ENCODE assay signal across 8 cellular contexts in the genomic region with DNA sequence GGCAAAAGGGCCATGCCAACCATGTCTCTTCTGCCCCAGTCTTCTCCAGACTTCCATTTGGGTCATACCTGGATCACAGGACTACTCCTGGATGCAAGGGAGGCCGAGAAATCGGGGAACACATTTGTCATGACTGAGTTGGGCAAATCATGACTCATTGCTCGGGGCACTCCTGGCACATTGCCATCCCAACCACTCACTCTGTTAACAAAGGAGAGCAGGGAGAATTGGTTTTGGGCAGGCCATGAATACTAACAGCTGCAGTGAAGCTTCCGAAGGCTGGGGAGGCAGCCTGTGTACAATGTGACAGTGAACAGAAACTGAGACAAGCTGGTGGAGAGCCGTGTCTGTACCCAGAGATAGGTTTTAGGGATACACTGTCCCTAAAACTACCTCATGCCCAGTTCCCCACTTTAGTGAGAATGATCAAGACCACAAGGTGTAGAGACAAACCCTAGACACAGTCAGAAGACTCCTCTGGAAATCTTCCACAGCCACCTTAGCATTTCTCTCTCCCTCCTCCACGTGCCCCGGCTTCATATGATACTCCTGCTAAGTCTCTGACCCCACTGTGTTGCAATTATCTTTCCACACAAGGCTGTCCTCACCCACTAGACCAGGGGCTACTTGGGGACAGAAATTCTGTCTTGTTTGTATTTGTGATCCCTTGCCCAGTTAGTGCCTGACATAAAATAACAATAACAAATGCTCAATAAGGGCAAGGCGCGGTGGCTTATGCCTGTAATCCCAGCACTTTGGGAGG. TPM values are rescaled to one million over a fixed set of nuclear protein-coding genes. Genes with fewer than 3 reads are reported as not detected.
A peak's percentile ranks its signal among the peaks of the same experiment; 100 is the strongest.
DNase-seq lines count a peak whose midpoint lies in the region; ATAC-seq and TF ChIP-seq lines count a peak whose summit lies in the region.

No MANE protein-coding gene starts in this region.

- peak; percentile 43 for DNase-seq in HCEC 1CT
- peak; percentile 77 for DNase-seq in NCI-H345 treated with DMSO at 0.1 percent for 48 hours (lab: John Stamatoyannopoulos, UW; ENCODE audit: unreplicated experiment)
- peak; percentile 76 for DNase-seq in dermis blood vessel endothelial cell
- DNase-seq in retinal pigment epithelial cell (ENCODE audit: low read depth) = peak; percentile 34
- DNase-seq in mesenteric fat pad (ENCODE audit: low spot score) = no peak
- DNase-seq in naive thymus-derived CD8-positive, alpha-beta T cell = no peak

- no peaks in the 10 kb centered on the region for H3K27me3 Mint-ChIP-seq in naive thymus-derived CD8-positive, alpha-beta T cell

- no peak overlapping the region for H3K4me3 Mint-ChIP-seq in naive thymus-derived CD8-positive, alpha-beta T cell

- no peak for TF ChIP-seq CTCF in retinal pigment epithelial cell (conservative IDR thresholded peaks at IDR 0.05; ENCODE audit: low read depth, low read length)

- H3K27ac Mint-ChIP-seq in naive thymus-derived CD8-positive, alpha-beta T cell = peak overlapping the region in 1 of 10 donors; percentile 22

- H3K9me3 Mint-ChIP-seq in naive thymus-derived CD8-positive, alpha-beta T cell = no peaks in the 10 kb centered on the region

- H3K36me3 Mint-ChIP-seq in naive thymus-derived CD8-positive, alpha-beta T cell = no peaks in the 10 kb centered on the region

- no peaks in the 10 kb centered on the region for H3K4me1 Mint-ChIP-seq in naive thymus-derived CD8-positive, alpha-beta T cell

- no peak overlapping the region for H3K4me3 ChIP-seq in retinal pigment epithelial cell (ENCODE audit: low read length)

- POLR2A ChIA-PET in naive thymus-derived CD8-positive, alpha-beta T cell (lab: Charles Lee) = interaction anchor here (0.5 kb wide), 1 partner anchor 82 kb away, joined by 3 read pairs; no protein-coding TSS in a partner anchor

- ATAC-seq in GM19397 (IDR thresholded peaks at IDR 0.05; ENCODE audit: unreplicated experiment) (no peak), HG03342 (IDR thresholded peaks at IDR 0.05; ENCODE audit: unreplicated experiment) (no peak)
- ATAC-seq in naive thymus-derived CD8-positive, alpha-beta T cell = no peak

RNA-seq across cellular contexts. Expression of a gene that starts 10.5 kb away (rescaled TPM):
- total RNA-seq in dermis blood vessel endothelial cell (12.8 and 39.7 TPM in 2 replicates), mesenteric fat pad (0.39 TPM)
- under 1 TPM; 0.49 to 0.77 TPM for total RNA-seq in naive thymus-derived CD8-positive, alpha-beta T cell
- polyA plus RNA-seq in naive thymus-derived CD8-positive, alpha-beta T cell = under 1 TPM in 1 of 3 donors, not detected in 2; 0.54 TPM

RNA-seq across cellular contexts. Expression of a gene that starts 41.7 kb away (rescaled TPM):
- 9.4 and 18.4 TPM in 2 replicates for total RNA-seq in dermis blood vessel endothelial cell
- total RNA-seq in mesenteric fat pad = 4.0 TPM
- 10 to 100 TPM; 17.4 to 19.8 TPM for total RNA-seq in naive thymus-derived CD8-positive, alpha-beta T cell
- polyA plus RNA-seq in naive thymus-derived CD8-positive, alpha-beta T cell = under 1 TPM; 0.12 to 0.44 (median 0.23) TPM

Comparison
In these comparisons a context has a peak if more than half of its experiments do, and no peak if none do; other contexts are left out.
1. DNase-seq: peak in HCEC 1CT (single experiment), NCI-H345 treated with DMSO at 0.1 percent for 48 hours (single experiment), dermis blood vessel endothelial cell (single experiment) and retinal pigment epithelial cell (single experiment); none in mesenteric fat pad (single experiment) and naive thymus-derived CD8-positive, alpha-beta T cell (0 of 10).